In the genomic region with DNA sequence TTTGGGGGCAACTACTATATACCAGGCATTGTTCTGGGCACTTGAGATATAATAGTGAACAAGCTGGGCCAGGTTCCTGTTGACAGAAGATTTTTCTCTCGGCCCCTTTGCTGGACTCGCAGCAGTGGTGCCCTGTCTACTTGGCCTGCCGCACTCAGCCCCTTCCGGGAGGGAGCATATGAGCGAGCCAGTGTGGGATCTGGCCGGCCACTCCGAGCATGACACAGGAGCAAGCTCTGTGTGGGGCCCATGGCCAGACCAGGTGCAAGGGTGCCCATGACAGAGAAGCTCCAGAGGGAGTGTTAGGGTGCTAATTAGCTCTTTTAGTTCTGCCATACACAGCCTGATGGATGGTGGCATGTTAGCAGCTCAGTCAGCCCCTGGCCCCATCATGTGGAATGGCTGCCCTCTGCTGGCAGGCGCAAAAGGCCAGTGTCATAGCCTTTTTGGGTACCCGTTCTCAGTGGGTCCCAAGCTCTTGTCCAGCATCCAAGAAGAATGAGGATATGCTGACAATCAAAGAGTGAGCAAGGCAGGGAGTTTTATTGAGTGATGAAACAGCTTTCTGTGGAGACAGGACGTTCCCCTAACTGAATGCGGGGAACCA, we compare ENCODE assay signal across 8 cellular contexts. TPM values are rescaled to one million over a fixed set of nuclear protein-coding genes. Genes with fewer than 3 reads are reported as not detected.
A peak's percentile ranks its signal among the peaks of the same experiment; 100 is the strongest.
DNase-seq lines count a peak whose midpoint lies in the region; ATAC-seq, FAIRE-seq and TF ChIP-seq lines count a peak whose summit lies in the region.

No MANE protein-coding gene starts in this region.

- H3K36me3 ChIP-seq in GM12878 (ENCODE audit: control insufficient read depth in 2 of 2, insufficient read depth in 2 of 2, low read length in 1 of 2), result no peaks in the 10 kb centered on the region

- no peak overlapping the region for H3K9ac ChIP-seq in GM12878 (ENCODE audit: control insufficient read depth, insufficient read depth, low read length)

- TF ChIP-seq POLR2A in GM12878 (IDR thresholded peaks at IDR 0.05; ENCODE audit: low read depth, low read length), result no peak

- TF ChIP-seq CTCF in GM12878 (IDR thresholded peaks at IDR 0.05 in 2 of 3, conservative IDR thresholded peaks at IDR 0.05 in 1 of 3; ENCODE audit: control insufficient read depth in 2 of 3, extremely low read depth in 1 of 3, insufficient read depth in 1 of 3, low read depth in 3 of 3, low read length in 3 of 3), result peak; percentile 40 to 47 (median 44); a peak in 5 of 6 replicates

- in situ Hi-C loops in GM12878 (cut with MboI), result no loop called here

- RAD21 ChIA-PET in GM12878 (lab: Charles Lee; ENCODE audit: unreplicated experiment), result interaction anchor here (1.0 to 1.7 kb wide), 2 partner anchors 32 to 354 kb away, joined by 3 to 5 read pairs; no protein-coding TSS in a partner anchor

- TF ChIP-seq EP300 in GM12878 (IDR thresholded peaks at IDR 0.05; ENCODE audit: borderline replicate concordance in 1 of 2, control insufficient read depth in 1 of 2, low read depth in 2 of 2, low read length in 2 of 2), result no peak

- no peak overlapping the region for H3K27ac ChIP-seq in GM12878 (ENCODE audit: control insufficient read depth, insufficient read depth)

- no TSS peak for BruUV-seq in GM12878 (replicated peaks; lab: Mats Ljungman, UMichigan)

- no peaks in the 10 kb centered on the region for H3K79me2 ChIP-seq in GM12878 (ENCODE audit: control insufficient read depth, insufficient read depth, low read length)

- no peak overlapping the region for H3K4me2 ChIP-seq in GM12878 (ENCODE audit: control insufficient read depth, insufficient read depth)

- FAIRE-seq in GM12878 (lab: Jason Lieb, UNC) (no peak), HTR-8/SVneo (lab: Jason Lieb, UNC) (no peak)

- POLR2A ChIA-PET in GM12878 (lab: Charles Lee), result no interaction called here

- no peak overlapping the region for H2AFZ ChIP-seq in GM12878 (ENCODE audit: control insufficient read depth, low read depth, low read length)

- ATAC-seq in GM12878 (peak; percentile 78), GM21737 (IDR thresholded peaks at IDR 0.05; ENCODE audit: unreplicated experiment) (no peak), GM18861 (IDR thresholded peaks at IDR 0.05; ENCODE audit: unreplicated experiment) (no peak)

- 59% methylated on average over 11 of the region's 11 CpGs for WGBS in GM12878 (ENCODE audit: insufficient coverage, insufficient replicate concordance, low lambda C conversion rate, missing lambda C conversion rate)

- intact Hi-C loops in GM12878 (cut with micrococcal nuclease; ENCODE audit: unreplicated experiment), result loop anchor here (5.0 kb wide), 1 partner anchor 352 kb away; no protein-coding TSS in a partner anchor

- H3K27me3 ChIP-seq in GM12878 (replicated peaks in 1 of 2; ENCODE audit: control insufficient read depth in 2 of 2, insufficient read depth in 2 of 2, low read length in 1 of 2), result no peaks in the 10 kb centered on the region

- H3K9me3 ChIP-seq in GM12878 (replicated peaks; ENCODE audit: control insufficient read depth, insufficient read depth, low read length), result no peaks in the 10 kb centered on the region; the same call in 2 of the 3 replicates

- no peaks in the 10 kb centered on the region for H4K20me1 ChIP-seq in GM12878 (ENCODE audit: control insufficient read depth, insufficient read depth)

- H3K4me1 ChIP-seq in GM12878 (ENCODE audit: control insufficient read depth, insufficient read depth, low read length), result no peaks in the 10 kb centered on the region

- TF ChIP-seq RAD21 in GM12878 (IDR thresholded peaks at IDR 0.05; ENCODE audit: insufficient read depth, low read depth, low read length), result peak; percentile 56; the same call in 1 of the 2 replicates

- peak; percentile 30 for DNase-seq in ELF-1 (ENCODE audit: low read depth, low spot score)
- DNase-seq in HUDEP-2 (lab: John Stamatoyannopoulos, UW; ENCODE audit: unreplicated experiment in 76 of 76), result peak in 54 of 76 experiments; percentile 5 to 73 (median 40)
- no peak for DNase-seq in GM12878 (ENCODE audit: low read depth, low spot score)
- peak; percentile 21 for DNase-seq in medulla oblongata (ENCODE audit: extremely low spot score)
- no peak for DNase-seq in HTR-8/SVneo (ENCODE audit: insufficient read length, low spot score)
- no peak for DNase-seq in KG1 (lab: John Stamatoyannopoulos, UW)

- SMC1A ChIA-PET in GM12878 (lab: Charles Lee; ENCODE audit: uncharacterized antibody, unreplicated experiment), result interaction anchor here (0.9 to 1.0 kb wide), 2 partner anchors 32 to 57 kb away, joined by 3 to 4 read pairs; no protein-coding TSS in a partner anchor

- H3K4me3 ChIP-seq in GM12878, result no peak overlapping the region

- CTCF ChIA-PET in GM12878 (lab: Yijun Ruan, JAX), result interaction anchor here (0.6 to 1.4 kb wide), 7 partner anchors 32 to 357 kb away, joined by 3 to 7 read pairs (median 3); no protein-coding TSS in a partner anchor

TF ChIP-seq in GM12878, 131 proteins besides CTCF, POLR2A, EP300 and RAD21 (continues in another document):
- TF ChIP-seq BCLAF1 (IDR thresholded peaks at IDR 0.05), result no peak
- TF ChIP-seq SMARCA5 (IDR thresholded peaks at IDR 0.05), result no peak
- no peak for TF ChIP-seq NFXL1 (IDR thresholded peaks at IDR 0.05; ENCODE audit: borderline replicate concordance)
- peak; percentile 22; the same call in 1 of the 2 replicates for TF ChIP-seq SMC3 (IDR thresholded peaks at IDR 0.05; ENCODE audit: borderline replicate concordance, low read length)
- TF ChIP-seq E4F1 (IDR thresholded peaks at IDR 0.05; ENCODE audit: borderline replicate concordance, partially characterized antibody), result no peak

RNA-seq across cellular contexts. Expression of gene KIF4B, which starts 9.3 kb away (rescaled TPM):
- total RNA-seq in GM12878 (2013; cell fraction: nucleolus; rRNA removed), result 0.22 and 0.42 TPM in 2 replicates
- total RNA-seq in GM12878 (2014; rRNA removed) (0.05 TPM in 1 of 2 replicates, not detected in the other), GM12878 (2014; rRNA removed; fragmentation: Illumina TruSeq; extraction: Trizol) (not detected in 2 replicates), GM12878 (2021) (0.05 TPM in 1 of 2 replicates, not detected in the other)
- polyA plus RNA-seq in GM12878 (2011; ENCODE audit: low read depth), result not detected
- polyA plus RNA-seq in GM12878 (2011; rRNA removed) (0.05 and 0.07 TPM in 2 replicates), GM12878 (2014; fragmentation: Illumina TruSeq; extraction: Trizol) (0.03 and 0.06 TPM in 2 replicates), GM12878 (2014; fragmentation: Nextera tagmentation; extraction: Ambion mirVana) (under 1 TPM in 1 of 2 experiments, not detected in 1; 0.02 TPM), GM12878 (2014; rRNA removed) (0.03 TPM in 1 of 2 replicates, not detected in the other), GM12878 (2016; fragmentation: Nextera tagmentation; extraction: Ambion mirVana) (under 1 TPM; 0.08 to 0.20 TPM)
- 0.01 TPM in 1 of 2 replicates, not detected in the other for polyA plus RNA-seq in GM12878 (2011; cell fraction: cytosol; rRNA removed)
- polyA plus RNA-seq in GM12878 (2011; cell fraction: nucleus; rRNA removed), result 0.04 TPM in 1 of 2 replicates, not detected in the other
- polyA plus RNA-seq in GM12878 (2012), result 0.04 TPM in 1 of 2 replicates, not detected in the other
- 0.10 TPM in 1 of 2 replicates, not detected in the other for polyA minus RNA-seq in GM12878 (2011; rRNA and poly(A)+ RNA removed)
- not detected in 2 replicates for polyA minus RNA-seq in GM12878 (2011; cell fraction: cytosol; rRNA and poly(A)+ RNA removed)
- not detected in 2 replicates for polyA minus RNA-seq in GM12878 (2011; cell fraction: nucleus; rRNA and poly(A)+ RNA removed)

Comparison
In these comparisons a context has a peak if more than half of its experiments do, and no peak if none do; other contexts are left out.
1. DNase-seq: peak in ELF-1 (single experiment), HUDEP-2 (54 of 76) and medulla oblongata (single experiment); none in GM12878 (single experiment), HTR-8/SVneo (single experiment) and KG1 (single experiment).